Comparison of ENCODE assay signal across 11 cellular contexts in the genomic region with DNA sequence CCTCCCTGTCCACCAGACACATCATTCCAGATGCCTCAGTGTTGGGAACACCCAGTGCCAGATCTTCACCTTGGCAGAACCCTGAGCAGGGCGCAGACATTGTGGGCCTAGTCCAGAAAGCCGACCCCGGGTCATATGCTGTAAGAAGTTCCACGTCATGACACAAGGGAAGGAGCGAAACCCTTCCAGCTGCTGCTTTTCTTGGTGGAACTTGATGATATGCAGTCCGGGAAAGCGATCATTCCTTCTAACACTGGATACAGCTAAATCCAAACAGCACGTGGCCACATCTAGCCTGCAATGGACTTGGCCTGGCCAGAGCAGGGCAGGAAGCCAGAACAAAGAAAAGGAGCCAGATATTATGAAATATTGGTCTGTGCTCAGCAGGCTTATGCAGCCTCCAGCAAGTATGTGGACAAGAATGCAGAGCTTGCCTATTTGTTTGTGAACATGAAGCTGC. TPM values are rescaled to one million over a fixed set of nuclear protein-coding genes. Genes with fewer than 3 reads are reported as not detected.
DNase-seq lines count a peak whose midpoint lies in the region; ATAC-seq and TF ChIP-seq lines count a peak whose summit lies in the region.
"Had no signal": no experiment of that assay in that cellular context is flagged by ENCODE, and none has a peak within 500 bp of the region (broad histone marks: within the 10 kb centered on the region; RNA-seq: fewer than 3 reads in every experiment).

No MANE protein-coding gene starts in this region.

- TF ChIP-seq CTCF in cardiac fibroblast (IDR thresholded peaks at IDR 0.05; ENCODE audit: low read depth, low read length): no peak
- TF ChIP-seq CTCF in hepatocyte (IDR thresholded peaks at IDR 0.05; ENCODE audit: poor library complexity): no peak
- no peak for TF ChIP-seq CTCF in psoas muscle (IDR thresholded peaks at IDR 0.05)
- no peak for TF ChIP-seq CTCF in Caco-2 (IDR thresholded peaks at IDR 0.05; ENCODE audit: insufficient read depth in 1 of 2, low read depth in 1 of 2, low read length in 1 of 2, severe bottlenecking in 1 of 2, unreplicated experiment in 1 of 2)

- WGBS in hepatocyte (ENCODE audit: low lambda C conversion rate, missing lambda C conversion rate): 87% methylated on average over 8 of the region's 8 CpGs
- WGBS in psoas muscle, 3 donors: 14 to 20% (median 17%) methylated on average over 8 of the region's 8 CpGs

- H3K4me1 Mint-ChIP-seq in Caco-2 (ENCODE audit: low read depth, unreplicated experiment): no peaks in the 10 kb centered on the region

- no peak overlapping the region for H3K27ac Mint-ChIP-seq in Caco-2 (ENCODE audit: unreplicated experiment)

- H3K36me3 Mint-ChIP-seq in Caco-2 (ENCODE audit: insufficient read depth, unreplicated experiment): no peaks in the 10 kb centered on the region

- H3K4me3 Mint-ChIP-seq in Caco-2 (ENCODE audit: unreplicated experiment): no peak overlapping the region

- H3K27ac ChIP-seq in hepatocyte (peak overlapping the region; percentile 64), psoas muscle (peak overlapping the region; percentile 71)
- H3K27ac ChIP-seq: SJSA1 had no signal

- peak; percentile 89 to 94 (median 92) for ATAC-seq in psoas muscle
- ATAC-seq in HG03521 (IDR thresholded peaks at IDR 0.05; ENCODE audit: unreplicated experiment): no peak

- no peaks in the 10 kb centered on the region for H3K79me2 ChIP-seq in hepatocyte

- no peaks in the 10 kb centered on the region for H3K9me3 ChIP-seq in hepatocyte (ENCODE audit: low read depth)
- H3K9me3 ChIP-seq in psoas muscle: no peaks in the 10 kb centered on the region
- no peaks in the 10 kb centered on the region for H3K9me3 ChIP-seq in Caco-2
- H3K9me3 ChIP-seq: SJSA1 had no signal

- H3K9me2 ChIP-seq in hepatocyte (replicated peaks; ENCODE audit: insufficient read depth): no peaks in the 10 kb centered on the region

- POLR2A ChIA-PET in Caco-2 (lab: Charles Lee): no interaction called here

- no peak overlapping the region for H3K4me2 ChIP-seq in hepatocyte

- H3K36me3 ChIP-seq in hepatocyte (replicated peaks; ENCODE audit: insufficient read depth, low read depth) (no peaks in the 10 kb centered on the region), psoas muscle (ENCODE audit: insufficient read depth in 1 of 2, low read depth in 1 of 2) (no peaks in the 10 kb centered on the region), Caco-2 (ENCODE audit: control insufficient read depth, insufficient read depth, low read length) (no peaks in the 10 kb centered on the region)
- H3K36me3 ChIP-seq: SJSA1 had no signal

- H3K4me3 ChIP-seq in cardiac fibroblast (replicated peaks in 1 of 2; ENCODE audit: low read depth in 2 of 2, low read length in 2 of 2) (no peak overlapping the region), hepatocyte (no peak overlapping the region), psoas muscle (peak overlapping the region; percentile 52), Caco-2 (ENCODE audit: low read depth, low read length) (no peak overlapping the region)
- H3K4me3 ChIP-seq: SJSA1 had no signal

- H4K20me1 ChIP-seq in hepatocyte (ENCODE audit: insufficient read depth, poor library complexity, severe bottlenecking): no peaks in the 10 kb centered on the region

- H2AFZ ChIP-seq in hepatocyte: no peak overlapping the region

- DNase-seq in EH (ENCODE audit: low read depth) (peak; percentile 81), cardiac fibroblast (ENCODE audit: low read depth in 2 of 2) (peak; percentile 92 to 99), hepatocyte (ENCODE audit: low spot score) (peak; percentile 76), psoas muscle (peak; percentile 83 to 93), Caco-2 (no peak), NCI-H69 (lab: John Stamatoyannopoulos, UW) (no peak), NCI-H146 treated with DMSO at 0.1 percent for 48 hours (lab: John Stamatoyannopoulos, UW; ENCODE audit: unreplicated experiment) (no peak)
- DNase-seq: activated CD8-positive, alpha-beta memory T cell treated with anti-CD3 and anti-CD28 coated beads, Interleukin-2, amount 50 U/mL, for 48 hours; stimulated activated CD4-positive, alpha-beta T cell treated with anti-CD3 and anti-CD28 coated beads, Interleukin-4, amount 100 ng/mL, for 4 hours had no signal

- intact Hi-C loops in psoas muscle (cut with DNase I): no loop called here
- intact Hi-C loops in Caco-2 (cut with micrococcal nuclease; ENCODE audit: unreplicated experiment): no loop called here

- H3K4me1 ChIP-seq in hepatocyte (ENCODE audit: insufficient read depth) (peaks cover 6% of the 10 kb centered on the region), psoas muscle (peaks cover 42% of the 10 kb centered on the region), Caco-2 (no peaks in the 10 kb centered on the region)
- H3K4me1 ChIP-seq: SJSA1 had no signal

- no TSS peak for BruUV-seq in Caco-2 (replicated peaks; lab: Mats Ljungman, UMichigan)

- peaks cover 25% of the 10 kb centered on the region for H3K27me3 Mint-ChIP-seq in Caco-2 (ENCODE audit: insufficient read depth, unreplicated experiment)

- CTCF ChIA-PET in Caco-2 (lab: Charles Lee): no interaction called here

- no peaks in the 10 kb centered on the region for H3K9me3 Mint-ChIP-seq in Caco-2 (ENCODE audit: unreplicated experiment)

- H3K27me3 ChIP-seq in hepatocyte: no peaks in the 10 kb centered on the region
- H3K27me3 ChIP-seq in psoas muscle (ENCODE audit: insufficient read depth in 3 of 3, low read length in 2 of 3): no peaks in the 10 kb centered on the region
- H3K27me3 ChIP-seq in Caco-2 (replicated peaks; ENCODE audit: control insufficient read depth, insufficient read depth, low read length): no peaks in the 10 kb centered on the region
- H3K27me3 ChIP-seq: SJSA1 had no signal

RNA-seq across cellular contexts. Expression of a gene that starts 22.0 kb away (rescaled TPM):
- 2.1 and 2.4 TPM in 2 replicates for total RNA-seq in hepatocyte
- 1.1 and 2.6 TPM in 2 replicates for polyA plus RNA-seq in hepatocyte
- total RNA-seq in psoas muscle: 1 to 10 TPM; 1.5 to 3.7 (median 3.0) TPM
- polyA plus RNA-seq in psoas muscle: under 1 TPM; 0.40 to 0.62 (median 0.49) TPM
- total RNA-seq in Caco-2 (2022): 0.16 TPM in 1 of 2 replicates, not detected in the other
- total RNA-seq: SJSA1 had no signal

Comparison
In these comparisons a context has a peak if more than half of its experiments do, and no peak if none do; other contexts are left out.
1. DNase-seq: peak in EH (single experiment), cardiac fibroblast (2 of 2), hepatocyte (single experiment) and psoas muscle (2 of 2); none in Caco-2 (0 of 2), NCI-H69 (single experiment) and NCI-H146 treated with DMSO at 0.1 percent for 48 hours (single experiment).